1 cellular context compared by ENCODE assay signal in the genomic region with DNA sequence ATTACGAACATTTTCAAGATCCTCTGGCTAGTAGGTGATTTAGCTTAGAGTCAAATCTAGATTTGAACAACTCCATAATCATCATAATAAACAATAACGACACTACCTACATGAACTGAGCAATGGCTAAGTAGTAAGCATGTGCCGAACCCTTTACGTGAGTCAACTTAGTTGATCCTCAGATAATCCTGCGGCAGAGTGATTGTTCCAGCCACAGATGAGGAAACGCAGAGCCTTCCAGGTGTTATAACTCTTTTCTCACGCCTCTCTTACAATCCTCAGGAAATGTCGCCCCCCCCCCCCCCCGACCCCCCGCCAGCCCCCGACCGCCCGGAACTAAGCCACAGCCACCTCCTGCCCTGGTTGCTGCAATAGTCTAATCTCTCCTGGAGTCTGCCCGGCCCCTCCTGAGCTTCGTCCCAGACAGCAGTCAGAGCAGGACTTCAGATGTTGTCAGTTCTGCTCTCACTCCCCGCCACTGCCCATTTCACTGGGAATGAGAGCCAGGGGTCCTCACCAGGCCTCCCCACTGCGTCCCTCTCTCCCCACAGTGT.
TF ChIP-seq lines count a peak whose summit lies in the region.

No MANE protein-coding gene starts in this region.

TF ChIP-seq in IMR-90, 13 proteins besides CTCF, POLR2A, EP300 and RAD21 (continued from another document):
- TF ChIP-seq, protein P1, sequence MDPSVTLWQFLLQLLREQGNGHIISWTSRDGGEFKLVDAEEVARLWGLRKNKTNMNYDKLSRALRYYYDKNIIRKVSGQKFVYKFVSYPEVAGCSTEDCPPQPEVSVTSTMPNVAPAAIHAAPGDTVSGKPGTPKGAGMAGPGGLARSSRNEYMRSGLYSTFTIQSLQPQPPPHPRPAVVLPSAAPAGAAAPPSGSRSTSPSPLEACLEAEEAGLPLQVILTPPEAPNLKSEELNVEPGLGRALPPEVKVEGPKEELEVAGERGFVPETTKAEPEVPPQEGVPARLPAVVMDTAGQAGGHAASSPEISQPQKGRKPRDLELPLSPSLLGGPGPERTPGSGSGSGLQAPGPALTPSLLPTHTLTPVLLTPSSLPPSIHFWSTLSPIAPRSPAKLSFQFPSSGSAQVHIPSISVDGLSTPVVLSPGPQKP (IDR thresholded peaks at IDR 0.05; ENCODE audit: borderline replicate concordance, low read depth, low read length) = no peak
- TF ChIP-seq MXI1 (IDR thresholded peaks at IDR 0.05; ENCODE audit: borderline replicate concordance, low read depth, low read length) = no peak
- no peak for TF ChIP-seq RFX5 (IDR thresholded peaks at IDR 0.05; ENCODE audit: low read depth, low read length)
- TF ChIP-seq, protein P2, sequence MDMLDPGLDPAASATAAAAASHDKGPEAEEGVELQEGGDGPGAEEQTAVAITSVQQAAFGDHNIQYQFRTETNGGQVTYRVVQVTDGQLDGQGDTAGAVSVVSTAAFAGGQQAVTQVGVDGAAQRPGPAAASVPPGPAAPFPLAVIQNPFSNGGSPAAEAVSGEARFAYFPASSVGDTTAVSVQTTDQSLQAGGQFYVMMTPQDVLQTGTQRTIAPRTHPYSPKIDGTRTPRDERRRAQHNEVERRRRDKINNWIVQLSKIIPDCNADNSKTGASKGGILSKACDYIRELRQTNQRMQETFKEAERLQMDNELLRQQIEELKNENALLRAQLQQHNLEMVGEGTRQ (IDR thresholded peaks at IDR 0.05; ENCODE audit: low read depth, low read length) = no peak
- no peak for TF ChIP-seq SMC3 (IDR thresholded peaks at IDR 0.05; ENCODE audit: low read depth, low read length)
- no peak for TF ChIP-seq CEBPB (IDR thresholded peaks at IDR 0.05; ENCODE audit: low read depth, low read length)
- TF ChIP-seq NFE2L2 (IDR thresholded peaks at IDR 0.05; ENCODE audit: low read depth, low read length) = no peak
- TF ChIP-seq RCOR1 (IDR thresholded peaks at IDR 0.05; ENCODE audit: insufficient replicate concordance, low read length) = no peak
- TF ChIP-seq BHLHE40 (IDR thresholded peaks at IDR 0.05; ENCODE audit: low read depth, low read length) = no peak
- no peak for TF ChIP-seq FOS (IDR thresholded peaks at IDR 0.05; ENCODE audit: low read depth, low read length)
- no peak for TF ChIP-seq MAFK (IDR thresholded peaks at IDR 0.05; ENCODE audit: low read depth, low read length)
